18 cellular contexts compared by ENCODE assay signal in genomic region chr9:135346438-135347050, GRCh38.
DNase-seq lines count a peak whose midpoint lies in the region; ATAC-seq lines count a peak whose summit lies in the region.
"Had no signal": no experiment of that assay in that cellular context is flagged by ENCODE, and none has a peak within 500 bp of the region (broad histone marks: within the 10 kb centered on the region; RNA-seq: fewer than 3 reads in every experiment).

No MANE protein-coding gene starts in this region.

- H3K23ac ChIP-seq in neuronal stem cell (ENCODE audit: low read depth, low read length, poor library complexity): peak overlapping the region; percentile 76

- H3K79me1 ChIP-seq in neuronal stem cell (ENCODE audit: low read depth, low read length): no peaks in the 10 kb centered on the region

- H2BK5ac ChIP-seq in neuronal stem cell (ENCODE audit: low read length): no peak overlapping the region

- H3K18ac ChIP-seq in neuronal stem cell (ENCODE audit: low read length): no peak overlapping the region

- H3K36me3 ChIP-seq in neuronal stem cell (replicated peaks in 1 of 2; ENCODE audit: control insufficient read depth in 2 of 2, insufficient read depth in 2 of 2, low read length in 2 of 2): no peaks in the 10 kb centered on the region
- H3K36me3 ChIP-seq: BLaER1 treated with 17β-estradiol and CSF1 and Interleukin-3, amounts not matched to agents 10 nM and 100 nM had no signal

- H3K9me3 ChIP-seq in neuronal stem cell (replicated peaks in 1 of 2; ENCODE audit: control insufficient read depth in 2 of 2, insufficient read depth in 1 of 2, low read depth in 1 of 2, low read length in 2 of 2): no peaks in the 10 kb centered on the region

- no peak overlapping the region for H2BK120ac ChIP-seq in neuronal stem cell (ENCODE audit: low read depth, low read length)

- no peak overlapping the region for H2BK15ac ChIP-seq in neuronal stem cell (ENCODE audit: low read length)

- H3K4me1 ChIP-seq in neuronal stem cell (ENCODE audit: control insufficient read depth in 2 of 2, insufficient read depth in 1 of 2, low read depth in 1 of 2, low read length in 2 of 2): peaks cover 0 to 3% of the 10 kb centered on the region in 2 donors

- no peak overlapping the region for H2BK12ac ChIP-seq in neuronal stem cell (ENCODE audit: low read length)

- H4K91ac ChIP-seq in neuronal stem cell (ENCODE audit: low read depth, low read length, poor library complexity): no peak overlapping the region

- H3K9ac ChIP-seq in neuronal stem cell (ENCODE audit: low read depth, low read length, poor library complexity): peak overlapping the region; percentile 3
- H3K9ac ChIP-seq: BLaER1 treated with 17β-estradiol and CSF1 and Interleukin-3, amounts not matched to agents 10 nM and 100 nM had no signal

- no peak overlapping the region for H2AK5ac ChIP-seq in neuronal stem cell (ENCODE audit: low read depth, low read length)

- H3K4ac ChIP-seq in neuronal stem cell (ENCODE audit: low read length): no peak overlapping the region

- H4K8ac ChIP-seq in neuronal stem cell (ENCODE audit: low read depth, low read length): no peak overlapping the region

- H2AFZ ChIP-seq in neuronal stem cell (ENCODE audit: low read length): no peak overlapping the region

- ATAC-seq in HG02571 (IDR thresholded peaks at IDR 0.05; ENCODE audit: unreplicated experiment): no peak
- ATAC-seq: GM12878 had no signal

- no peak overlapping the region for H3K14ac ChIP-seq in neuronal stem cell (ENCODE audit: low read length)

- DNase-seq in activated CD8-positive, alpha-beta memory T cell treated with anti-CD3 and anti-CD28 coated beads, Interleukin-2, amount 50 U/mL, for 4 hours: peak; percentile 12
- no peak for DNase-seq in activated CD8-positive, alpha-beta memory T cell treated with anti-CD3 and anti-CD28 coated beads for 24 hours
- DNase-seq in Ammon's horn (ENCODE audit: low spot score): peak; percentile 36
- no peak for DNase-seq in neuronal stem cell (ENCODE audit: low spot score)
- DNase-seq in DMS153 treated with DMSO at 0.1 percent for 48 hours (lab: John Stamatoyannopoulos, UW; ENCODE audit: unreplicated experiment): no peak
- no peak for DNase-seq in NCI-H748 (lab: John Stamatoyannopoulos, UW; ENCODE audit: unreplicated experiment)
- DNase-seq: AML-193; Calu3; CD4-positive, alpha-beta T cell; DMS 273 treated with DMSO at 0.1 percent for 48 hours; DMS79; HCEC 1CT; HFFc6 had no signal

- peaks cover 0 to 61% (median 0%) of the 10 kb centered on the region in 3 experiments for H3K27me3 ChIP-seq in neuronal stem cell (ENCODE audit: control insufficient read depth in 3 of 3, insufficient read depth in 3 of 3, low read depth in 1 of 3, low read length in 3 of 3)

- H3K4me2 ChIP-seq in neuronal stem cell (ENCODE audit: insufficient read depth, low read length, poor library complexity, severe bottlenecking): no peak overlapping the region
- H3K4me2 ChIP-seq: BLaER1 treated with 17β-estradiol and CSF1 and Interleukin-3, amounts not matched to agents 10 nM and 100 nM had no signal

- no peak overlapping the region for H3K4me3 ChIP-seq in neuronal stem cell (ENCODE audit: low read length in 2 of 2)
- H3K4me3 ChIP-seq: BLaER1 treated with 17β-estradiol and CSF1 and Interleukin-3, amounts not matched to agents 10 nM and 100 nM; GM12878 had no signal

- no CpG with 5 or more reads among the region's 16 CpGs for WGBS in neuronal stem cell (ENCODE audit: extremely low coverage in 2 of 2, insufficient read length in 2 of 2, insufficient replicate concordance in 1 of 2), 2 donors

- H3K27ac ChIP-seq in angular gyrus (ENCODE audit: low read depth, low read length) (peak overlapping the region; percentile 35), neuronal stem cell (replicated peaks; ENCODE audit: low read length) (no peak overlapping the region)
- H3K27ac ChIP-seq: 22Rv1; BLaER1 treated with 17β-estradiol and CSF1 and Interleukin-3, amounts not matched to agents 10 nM and 100 nM had no signal

Comparison
In these comparisons a context has a peak if more than half of its experiments do, and no peak if none do; other contexts are left out.
1. DNase-seq: peak in activated CD8-positive, alpha-beta memory T cell treated with anti-CD3 and anti-CD28 coated beads, Interleukin-2, amount 50 U/mL, for 4 hours (single experiment) and Ammon's horn (single experiment); none in activated CD8-positive, alpha-beta memory T cell treated with anti-CD3 and anti-CD28 coated beads for 24 hours (single experiment), neuronal stem cell (single experiment), DMS153 treated with DMSO at 0.1 percent for 48 hours (single experiment) and NCI-H748 (single experiment).